In the genomic region with DNA sequence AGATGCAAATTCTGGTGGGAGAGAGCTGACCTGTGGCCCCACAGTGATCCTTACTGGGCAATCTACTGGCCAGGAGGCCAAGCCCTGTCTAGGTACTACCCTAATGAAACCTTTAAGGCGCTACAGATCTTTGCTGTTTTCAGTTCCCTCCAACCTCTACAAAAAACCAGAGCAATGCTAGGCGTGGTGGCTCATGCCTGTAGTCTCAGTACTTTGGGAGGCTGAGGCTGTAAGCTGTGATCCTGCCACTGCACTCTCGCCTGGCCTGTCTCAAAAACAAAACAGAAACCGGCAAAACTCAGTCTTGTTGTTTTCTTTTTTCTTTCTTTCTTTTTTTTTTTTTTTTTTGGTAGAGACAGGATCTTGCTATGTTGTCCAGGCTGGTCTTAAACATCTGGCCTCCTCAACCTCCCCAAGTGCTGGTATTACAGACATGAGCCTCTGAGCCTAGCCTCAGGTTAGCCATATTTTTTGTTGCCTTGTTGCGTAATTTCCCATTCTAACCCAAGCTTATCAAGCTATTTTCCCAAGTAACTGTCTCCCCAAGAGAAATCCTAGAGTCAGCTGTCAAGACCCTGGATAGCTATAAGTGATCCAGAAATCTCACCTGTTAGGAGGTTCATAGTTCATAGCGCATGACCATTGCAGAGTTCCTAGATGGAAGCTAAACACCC, we compare ENCODE assay signal across 11 cellular contexts.
"Had no signal": no experiment of that assay in that cellular context is flagged by ENCODE, and none has a peak within 500 bp of the region (broad histone marks: within the 10 kb centered on the region; RNA-seq: fewer than 3 reads in every experiment).

No MANE protein-coding gene starts in this region.

- H3K4me3 Mint-ChIP-seq: activated naive CD8-positive, alpha-beta T cell treated with anti-CD3 and anti-CD28 coated beads, Interleukin-2, amount 10 ng/mL, durations not matched to agents 7 days and 5 days; activated T-cell treated with anti-CD3 and anti-CD28 coated beads, Interleukin-2, amount 50 U/mL, for 4 hours; nephron progenitor cell had no signal

- H3K27me3 ChIP-seq: foreskin keratinocyte had no signal

- H3K27ac Mint-ChIP-seq: activated naive CD8-positive, alpha-beta T cell treated with anti-CD3 and anti-CD28 coated beads, Interleukin-2, amount 10 ng/mL, durations not matched to agents 7 days and 5 days; nephron progenitor cell had no signal

- H3K9me3 Mint-ChIP-seq: activated T-cell treated with anti-CD3 and anti-CD28 coated beads, Interleukin-2, amount 50 U/mL, for 4 hours had no signal

- H3K27me3 Mint-ChIP-seq: activated naive CD8-positive, alpha-beta T cell treated with anti-CD3 and anti-CD28 coated beads, Interleukin-2, amount 10 ng/mL, durations not matched to agents 7 days and 5 days had no signal

- ATAC-seq: activated CD4-positive, CD25-positive, alpha-beta regulatory T cell treated with anti-CD3 and anti-CD28 coated beads, Interleukin-2, amount 50 U/mL, for 24 hours; activated T-cell treated with anti-CD3 and anti-CD28 coated beads, Interleukin-2, amount 50 U/mL, for 4 hours; foreskin keratinocyte had no signal

- FAIRE-seq: bronchial epithelial cell, endothelial cell of umbilical vein had no signal

- H3K27ac ChIP-seq: foreskin keratinocyte had no signal

- DNase-seq: activated CD4-positive, alpha-beta T cell treated with anti-CD3 and anti-CD28 coated beads, Interleukin-2, amount 50 U/mL, for 4 hours; activated effector memory CD4-positive, alpha-beta T cell treated with anti-CD3 and anti-CD28 coated beads, Interleukin-2, amount 50 U/mL, for 16 hours; activated naive CD8-positive, alpha-beta T cell treated with anti-CD3 and anti-CD28 coated beads, Interleukin-2, amount 10 ng/mL, durations not matched to agents 7 days and 5 days; activated T-cell treated with anti-CD3 and anti-CD28 coated beads, Interleukin-2, amount 50 U/mL, for 4 hours; aorta; foreskin keratinocyte; nephron progenitor cell; stimulated activated CD4-positive, alpha-beta T cell treated with anti-CD3 and anti-CD28 coated beads, Interleukin-2, amount 100 ng/mL, for 48 hours had no signal
